Comparison of ENCODE assay signal across 1 cellular context in the genomic region with DNA sequence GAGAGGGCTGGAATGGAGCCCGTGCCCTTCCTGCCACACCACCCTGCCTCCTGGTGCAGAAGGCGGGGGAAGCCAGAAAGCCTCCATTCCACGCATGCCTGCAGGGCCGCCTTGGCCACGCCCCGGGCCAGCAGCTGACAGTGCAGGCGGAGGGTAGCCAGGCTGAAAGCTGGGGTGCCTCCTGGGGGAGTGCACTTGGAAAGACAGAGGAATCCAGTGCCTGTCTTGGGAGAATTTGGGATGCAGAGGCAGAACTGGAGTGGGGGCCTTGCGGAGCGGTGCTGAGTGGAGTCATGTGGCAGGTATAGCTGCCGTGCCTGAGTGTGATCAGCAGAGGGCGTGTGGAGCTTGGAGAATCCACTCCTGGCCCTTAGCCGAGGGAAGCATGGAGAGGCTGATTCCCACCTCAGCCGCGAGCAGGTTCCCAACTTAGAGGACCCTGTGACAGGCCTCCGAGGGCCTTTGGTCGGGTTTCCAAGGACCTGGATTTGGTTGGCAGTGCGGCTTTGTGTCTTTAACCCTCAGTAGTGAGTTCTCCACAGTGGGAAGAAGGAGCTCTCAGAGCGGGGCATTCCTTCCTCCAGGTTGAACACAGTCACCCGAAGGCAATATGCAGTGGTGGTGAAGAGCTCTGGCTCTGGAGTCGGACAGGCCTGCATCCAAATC.
TF ChIP-seq lines count a peak whose summit lies in the region.

No MANE protein-coding gene starts in this region.

TF ChIP-seq in GM23338, 12 proteins besides CTCF, POLR2A, EP300 and RAD21 (continued from another document):
- TF ChIP-seq, protein P1, sequence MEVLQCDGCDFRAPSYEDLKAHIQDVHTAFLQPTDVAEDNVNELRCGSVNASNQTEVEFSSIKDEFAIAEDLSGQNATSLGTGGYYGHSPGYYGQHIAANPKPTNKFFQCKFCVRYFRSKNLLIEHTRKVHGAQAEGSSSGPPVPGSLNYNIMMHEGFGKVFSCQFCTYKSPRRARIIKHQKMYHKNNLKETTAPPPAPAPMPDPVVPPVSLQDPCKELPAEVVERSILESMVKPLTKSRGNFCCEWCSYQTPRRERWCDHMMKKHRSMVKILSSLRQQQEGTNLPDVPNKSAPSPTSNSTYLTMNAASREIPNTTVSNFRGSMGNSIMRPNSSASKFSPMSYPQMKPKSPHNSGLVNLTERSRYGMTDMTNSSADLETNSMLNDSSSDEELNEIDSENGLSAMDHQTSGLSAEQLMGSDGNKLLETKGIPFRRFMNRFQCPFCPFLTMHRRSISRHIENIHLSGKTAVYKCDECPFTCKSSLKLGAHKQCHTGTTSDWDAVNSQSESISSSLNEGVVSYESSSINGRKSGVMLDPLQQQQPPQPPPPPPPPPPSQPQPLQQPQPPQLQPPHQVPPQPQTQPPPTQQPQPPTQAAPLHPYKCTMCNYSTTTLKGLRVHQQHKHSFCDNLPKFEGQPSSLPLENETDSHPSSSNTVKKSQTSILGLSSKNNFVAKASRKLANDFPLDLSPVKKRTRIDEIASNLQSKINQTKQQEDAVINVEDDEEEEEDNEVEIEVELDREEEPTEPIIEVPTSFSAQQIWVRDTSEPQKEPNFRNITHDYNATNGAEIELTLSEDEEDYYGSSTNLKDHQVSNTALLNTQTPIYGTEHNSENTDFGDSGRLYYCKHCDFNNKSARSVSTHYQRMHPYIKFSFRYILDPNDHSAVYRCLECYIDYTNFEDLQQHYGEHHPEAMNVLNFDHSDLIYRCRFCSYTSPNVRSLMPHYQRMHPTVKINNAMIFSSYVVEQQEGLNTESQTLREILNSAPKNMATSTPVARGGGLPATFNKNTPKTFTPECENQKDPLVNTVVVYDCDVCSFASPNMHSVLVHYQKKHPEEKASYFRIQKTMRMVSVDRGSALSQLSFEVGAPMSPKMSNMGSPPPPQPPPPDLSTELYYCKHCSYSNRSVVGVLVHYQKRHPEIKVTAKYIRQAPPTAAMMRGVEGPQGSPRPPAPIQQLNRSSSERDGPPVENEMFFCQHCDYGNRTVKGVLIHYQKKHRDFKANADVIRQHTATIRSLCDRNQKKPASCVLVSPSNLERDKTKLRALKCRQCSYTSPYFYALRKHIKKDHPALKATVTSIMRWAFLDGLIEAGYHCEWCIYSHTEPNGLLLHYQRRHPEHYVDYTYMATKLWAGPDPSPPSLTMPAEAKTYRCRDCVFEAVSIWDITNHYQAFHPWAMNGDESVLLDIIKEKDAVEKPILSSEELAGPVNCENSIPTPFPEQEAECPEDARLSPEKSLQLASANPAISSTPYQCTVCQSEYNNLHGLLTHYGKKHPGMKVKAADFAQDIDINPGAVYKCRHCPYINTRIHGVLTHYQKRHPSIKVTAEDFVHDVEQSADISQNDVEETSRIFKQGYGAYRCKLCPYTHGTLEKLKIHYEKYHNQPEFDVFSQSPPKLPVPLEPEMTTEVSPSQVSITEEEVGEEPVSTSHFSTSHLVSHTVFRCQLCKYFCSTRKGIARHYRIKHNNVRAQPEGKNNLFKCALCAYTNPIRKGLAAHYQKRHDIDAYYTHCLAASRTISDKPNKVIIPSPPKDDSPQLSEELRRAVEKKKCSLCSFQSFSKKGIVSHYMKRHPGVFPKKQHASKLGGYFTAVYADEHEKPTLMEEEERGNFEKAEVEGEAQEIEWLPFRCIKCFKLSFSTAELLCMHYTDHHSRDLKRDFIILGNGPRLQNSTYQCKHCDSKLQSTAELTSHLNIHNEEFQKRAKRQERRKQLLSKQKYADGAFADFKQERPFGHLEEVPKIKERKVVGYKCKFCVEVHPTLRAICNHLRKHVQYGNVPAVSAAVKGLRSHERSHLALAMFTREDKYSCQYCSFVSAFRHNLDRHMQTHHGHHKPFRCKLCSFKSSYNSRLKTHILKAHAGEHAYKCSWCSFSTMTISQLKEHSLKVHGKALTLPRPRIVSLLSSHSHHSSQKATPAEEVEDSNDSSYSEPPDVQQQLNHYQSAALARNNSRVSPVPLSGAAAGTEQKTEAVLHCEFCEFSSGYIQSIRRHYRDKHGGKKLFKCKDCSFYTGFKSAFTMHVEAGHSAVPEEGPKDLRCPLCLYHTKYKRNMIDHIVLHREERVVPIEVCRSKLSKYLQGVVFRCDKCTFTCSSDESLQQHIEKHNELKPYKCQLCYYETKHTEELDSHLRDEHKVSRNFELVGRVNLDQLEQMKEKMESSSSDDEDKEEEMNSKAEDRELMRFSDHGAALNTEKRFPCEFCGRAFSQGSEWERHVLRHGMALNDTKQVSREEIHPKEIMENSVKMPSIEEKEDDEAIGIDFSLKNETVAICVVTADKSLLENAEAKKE (CRISPR knock-in tag; IDR thresholded peaks at IDR 0.05) = no peak
- TF ChIP-seq CREB1 (CRISPR knock-in tag; IDR thresholded peaks at IDR 0.05; ENCODE audit: low read depth) = no peak
- no peak for TF ChIP-seq JUNB (IDR thresholded peaks at IDR 0.05; ENCODE audit: unreplicated experiment)
- TF ChIP-seq, protein P2, sequence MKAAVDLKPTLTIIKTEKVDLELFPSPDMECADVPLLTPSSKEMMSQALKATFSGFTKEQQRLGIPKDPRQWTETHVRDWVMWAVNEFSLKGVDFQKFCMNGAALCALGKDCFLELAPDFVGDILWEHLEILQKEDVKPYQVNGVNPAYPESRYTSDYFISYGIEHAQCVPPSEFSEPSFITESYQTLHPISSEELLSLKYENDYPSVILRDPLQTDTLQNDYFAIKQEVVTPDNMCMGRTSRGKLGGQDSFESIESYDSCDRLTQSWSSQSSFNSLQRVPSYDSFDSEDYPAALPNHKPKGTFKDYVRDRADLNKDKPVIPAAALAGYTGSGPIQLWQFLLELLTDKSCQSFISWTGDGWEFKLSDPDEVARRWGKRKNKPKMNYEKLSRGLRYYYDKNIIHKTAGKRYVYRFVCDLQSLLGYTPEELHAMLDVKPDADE (IDR thresholded peaks at IDR 0.05) = no peak
- no peak for TF ChIP-seq EZH2 (IDR thresholded peaks at IDR 0.05; ENCODE audit: low read depth, unreplicated experiment)
- TF ChIP-seq ZNF331 (CRISPR knock-in tag; IDR thresholded peaks at IDR 0.05; ENCODE audit: low read depth) = no peak
- no peak for TF ChIP-seq NANOG (IDR thresholded peaks at IDR 0.05; ENCODE audit: borderline replicate concordance)
- TF ChIP-seq ZNF114 (CRISPR knock-in tag; IDR thresholded peaks at IDR 0.05) = no peak
- no peak for TF ChIP-seq POLR2AphosphoS5 (IDR thresholded peaks at IDR 0.05; ENCODE audit: low read depth)
